In the genomic region with DNA sequence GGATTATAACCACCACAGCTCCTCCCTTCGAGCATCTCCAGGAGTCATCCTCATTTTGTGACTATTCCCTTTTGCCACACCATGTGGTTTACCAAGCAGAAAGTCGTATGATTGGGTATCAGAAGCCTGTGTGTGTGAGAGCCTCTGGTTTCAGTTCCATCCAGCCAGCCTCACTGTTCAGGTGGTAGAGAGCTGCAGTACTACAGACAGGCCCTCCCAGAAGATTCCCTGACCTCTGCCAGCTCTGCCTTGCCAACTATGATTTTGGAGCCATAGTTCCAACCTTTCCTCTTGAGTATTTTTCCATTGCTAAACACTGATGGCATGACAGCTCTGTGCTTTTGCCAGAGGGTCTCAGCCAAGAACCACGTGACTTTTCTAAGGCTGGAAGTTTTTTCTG, we compare ENCODE assay signal across 2 cellular contexts.
TF ChIP-seq lines count a peak whose summit lies in the region.

No MANE protein-coding gene starts in this region.

TF ChIP-seq in liver, 16 proteins besides CTCF, POLR2A, EP300 and RAD21 (continued from another document):
- TF ChIP-seq, protein P1, sequence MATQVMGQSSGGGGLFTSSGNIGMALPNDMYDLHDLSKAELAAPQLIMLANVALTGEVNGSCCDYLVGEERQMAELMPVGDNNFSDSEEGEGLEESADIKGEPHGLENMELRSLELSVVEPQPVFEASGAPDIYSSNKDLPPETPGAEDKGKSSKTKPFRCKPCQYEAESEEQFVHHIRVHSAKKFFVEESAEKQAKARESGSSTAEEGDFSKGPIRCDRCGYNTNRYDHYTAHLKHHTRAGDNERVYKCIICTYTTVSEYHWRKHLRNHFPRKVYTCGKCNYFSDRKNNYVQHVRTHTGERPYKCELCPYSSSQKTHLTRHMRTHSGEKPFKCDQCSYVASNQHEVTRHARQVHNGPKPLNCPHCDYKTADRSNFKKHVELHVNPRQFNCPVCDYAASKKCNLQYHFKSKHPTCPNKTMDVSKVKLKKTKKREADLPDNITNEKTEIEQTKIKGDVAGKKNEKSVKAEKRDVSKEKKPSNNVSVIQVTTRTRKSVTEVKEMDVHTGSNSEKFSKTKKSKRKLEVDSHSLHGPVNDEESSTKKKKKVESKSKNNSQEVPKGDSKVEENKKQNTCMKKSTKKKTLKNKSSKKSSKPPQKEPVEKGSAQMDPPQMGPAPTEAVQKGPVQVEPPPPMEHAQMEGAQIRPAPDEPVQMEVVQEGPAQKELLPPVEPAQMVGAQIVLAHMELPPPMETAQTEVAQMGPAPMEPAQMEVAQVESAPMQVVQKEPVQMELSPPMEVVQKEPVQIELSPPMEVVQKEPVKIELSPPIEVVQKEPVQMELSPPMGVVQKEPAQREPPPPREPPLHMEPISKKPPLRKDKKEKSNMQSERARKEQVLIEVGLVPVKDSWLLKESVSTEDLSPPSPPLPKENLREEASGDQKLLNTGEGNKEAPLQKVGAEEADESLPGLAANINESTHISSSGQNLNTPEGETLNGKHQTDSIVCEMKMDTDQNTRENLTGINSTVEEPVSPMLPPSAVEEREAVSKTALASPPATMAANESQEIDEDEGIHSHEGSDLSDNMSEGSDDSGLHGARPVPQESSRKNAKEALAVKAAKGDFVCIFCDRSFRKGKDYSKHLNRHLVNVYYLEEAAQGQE (IDR thresholded peaks at IDR 0.05), result no peak
- TF ChIP-seq, protein P2, sequence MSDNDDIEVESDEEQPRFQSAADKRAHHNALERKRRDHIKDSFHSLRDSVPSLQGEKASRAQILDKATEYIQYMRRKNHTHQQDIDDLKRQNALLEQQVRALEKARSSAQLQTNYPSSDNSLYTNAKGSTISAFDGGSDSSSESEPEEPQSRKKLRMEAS (IDR thresholded peaks at IDR 0.05), result no peak
- TF ChIP-seq FOXA1 (IDR thresholded peaks at IDR 0.05), result no peak
- no peak for TF ChIP-seq YY1 (IDR thresholded peaks at IDR 0.05)
- TF ChIP-seq FOXA2 (IDR thresholded peaks at IDR 0.05), result no peak

TF ChIP-seq in HepG2, 621 proteins besides CTCF, POLR2A, EP300 and RAD21 (continued from another document):
- TF ChIP-seq ZNF256 (CRISPR knock-in tag; conservative IDR thresholded peaks at IDR 0.05) (no peak), IKZF1 (IDR thresholded peaks at IDR 0.05) (no peak), ZNF782 (CRISPR knock-in tag; IDR thresholded peaks at IDR 0.05; ENCODE audit: borderline replicate concordance) (no peak), ZNF383 (CRISPR knock-in tag; IDR thresholded peaks at IDR 0.05; ENCODE audit: borderline replicate concordance) (no peak), PAWR (CRISPR knock-in tag; IDR thresholded peaks at IDR 0.05; ENCODE audit: borderline replicate concordance) (no peak), SALL1 (CRISPR knock-in tag; IDR thresholded peaks at IDR 0.05) (no peak), MTF2 (CRISPR knock-in tag; IDR thresholded peaks at IDR 0.05; ENCODE audit: borderline replicate concordance) (no peak), ZNF292 (CRISPR knock-in tag; IDR thresholded peaks at IDR 0.05; ENCODE audit: borderline replicate concordance, low read depth) (no peak)
